Comparison of ENCODE assay signal across 14 cellular contexts in genomic region chr10:119932631-119933030, GRCh38. TPM values are rescaled to one million over a fixed set of nuclear protein-coding genes. Genes with fewer than 3 reads are reported as not detected.
DNase-seq lines count a peak whose midpoint lies in the region; ATAC-seq and TF ChIP-seq lines count a peak whose summit lies in the region.
"Had no signal": no experiment of that assay in that cellular context is flagged by ENCODE, and none has a peak within 500 bp of the region (broad histone marks: within the 10 kb centered on the region; RNA-seq: fewer than 3 reads in every experiment).

No MANE protein-coding gene starts in this region.

- WGBS in endodermal cell (ENCODE audit: insufficient coverage in 1 of 2, insufficient read length in 1 of 2), 2 experiments = 36 to 58% methylated on average over 3 to 4 of the region's 4 CpGs

- H3K36me3 Mint-ChIP-seq in activated T-cell treated with anti-CD3 and anti-CD28 coated beads, Interleukin-2, amount 50 U/mL, for 72 hours (ENCODE audit: insufficient read depth in 2 of 2) = peaks cover 1 to 19% of the 10 kb centered on the region in 2 donors
- peaks cover 39% of the 10 kb centered on the region for H3K36me3 Mint-ChIP-seq in activated T-cell treated with anti-CD3 and anti-CD28 coated beads, Interleukin-2, amount 50 U/mL, for 4 hours (ENCODE audit: insufficient read depth)
- H3K36me3 Mint-ChIP-seq in endodermal cell (ENCODE audit: low read depth) = peaks cover 70% of the 10 kb centered on the region

- H3F3A ChIP-seq in PC-3 (ENCODE audit: low read length, unreplicated experiment) = no peaks in the 10 kb centered on the region

- H3K27ac Mint-ChIP-seq in activated T-cell treated with anti-CD3 and anti-CD28 coated beads, Interleukin-2, amount 50 U/mL, for 72 hours = peak overlapping the region; percentile 61
- peak overlapping the region; percentile 74 for H3K27ac Mint-ChIP-seq in endodermal cell

- H2AFZ ChIP-seq in PC-3 (ENCODE audit: low read length) (no peak overlapping the region), Karpas-422 (ENCODE audit: low read length) (no peak overlapping the region)

- no peak overlapping the region for H3K4me3 Mint-ChIP-seq in activated T-cell treated with anti-CD3 and anti-CD28 coated beads, Interleukin-2, amount 50 U/mL, for 72 hours
- no peak overlapping the region for H3K4me3 Mint-ChIP-seq in activated T-cell treated with anti-CD3 and anti-CD28 coated beads, Interleukin-2, amount 50 U/mL, for 4 hours
- H3K4me3 Mint-ChIP-seq in endodermal cell = peak overlapping the region; percentile 4

- H4K20me1 ChIP-seq in PC-3 (ENCODE audit: low read length) (no peaks in the 10 kb centered on the region), Karpas-422 (ENCODE audit: insufficient read depth, low read depth, low read length) (no peaks in the 10 kb centered on the region)
- H4K20me1 ChIP-seq: BLaER1 had no signal

- no peaks in the 10 kb centered on the region for H3K9me3 Mint-ChIP-seq in activated T-cell treated with anti-CD3 and anti-CD28 coated beads, Interleukin-2, amount 50 U/mL, for 72 hours
- no peaks in the 10 kb centered on the region for H3K9me3 Mint-ChIP-seq in activated T-cell treated with anti-CD3 and anti-CD28 coated beads, Interleukin-2, amount 50 U/mL, for 4 hours
- H3K9me3 Mint-ChIP-seq in endodermal cell = no peaks in the 10 kb centered on the region

- intact Hi-C loops in PC-3 (cut with micrococcal nuclease) = no loop called here

- H3K9me3 ChIP-seq in PC-3 (ENCODE audit: low read length) (no peaks in the 10 kb centered on the region), endodermal cell (ENCODE audit: control insufficient read depth, low read length) (no peaks in the 10 kb centered on the region), Karpas-422 (ENCODE audit: low read length) (no peaks in the 10 kb centered on the region)
- H3K9me3 ChIP-seq: BLaER1, SJSA1 had no signal

- CTCF ChIA-PET in PC-3 (lab: Charles Lee) = no interaction called here

- H3K36me3 ChIP-seq in PC-3 (ENCODE audit: low read depth, low read length) (peaks cover 38% of the 10 kb centered on the region), endodermal cell (ENCODE audit: control insufficient read depth, insufficient read depth, low read length) (peaks cover 67% of the 10 kb centered on the region), Karpas-422 (ENCODE audit: insufficient read depth, low read length) (peaks cover 55% of the 10 kb centered on the region; the same call in 1 of the 2 replicates)

- TF ChIP-seq CTCF in PC-3 (conservative IDR thresholded peaks at IDR 0.05; ENCODE audit: low read depth, low read length) (no peak), endodermal cell (conservative IDR thresholded peaks at IDR 0.05) (no peak), foreskin fibroblast (IDR thresholded peaks at IDR 0.05; ENCODE audit: low read depth, low read length) (no peak)

- no TSS peak for BruUV-seq in PC-3 (replicated peaks; lab: Mats Ljungman, UMichigan)

- no peaks in the 10 kb centered on the region for H3K27me3 ChIP-seq in PC-3 (ENCODE audit: low read length)
- no peaks in the 10 kb centered on the region for H3K27me3 ChIP-seq in endodermal cell (ENCODE audit: control insufficient read depth, insufficient read depth, low read length, poor library complexity, severe bottlenecking)
- H3K27me3 ChIP-seq in Karpas-422 (ENCODE audit: low read length) = no peaks in the 10 kb centered on the region
- H3K27me3 ChIP-seq: BLaER1, SJSA1 had no signal

- H3K27ac ChIP-seq in PC-3 (ENCODE audit: low read length) (peak overlapping the region; percentile 35), endodermal cell (ENCODE audit: low read depth, low read length) (no peak overlapping the region), Karpas-422 (ENCODE audit: low read length) (no peak overlapping the region)
- H3K27ac ChIP-seq: BLaER1, SJSA1 had no signal

- H3K4me3 ChIP-seq in PC-3 (ENCODE audit: low read length) = no peak overlapping the region
- peak overlapping the region; percentile 20 for H3K4me3 ChIP-seq in endodermal cell (ENCODE audit: low read length)
- H3K4me3 ChIP-seq in Karpas-422 (ENCODE audit: low read length) = no peak overlapping the region
- no peak overlapping the region for H3K4me3 ChIP-seq in foreskin fibroblast (ENCODE audit: low read depth in 1 of 2, low read length in 2 of 2)
- H3K4me3 ChIP-seq: BLaER1, SJSA1 had no signal

- no peak for ATAC-seq in activated T-cell treated with anti-CD3 and anti-CD28 coated beads, Interleukin-2, amount 50 U/mL, for 72 hours (replicated peaks in 1 of 2)
- no peak for ATAC-seq in activated T-cell treated with anti-CD3 and anti-CD28 coated beads, Interleukin-2, amount 50 U/mL, for 4 hours
- ATAC-seq in PC-3 (no peak), HG02973 (IDR thresholded peaks at IDR 0.05; ENCODE audit: unreplicated experiment) (no peak)

- H3K4me1 Mint-ChIP-seq in activated T-cell treated with anti-CD3 and anti-CD28 coated beads, Interleukin-2, amount 50 U/mL, for 72 hours (ENCODE audit: low read depth) = no peaks in the 10 kb centered on the region
- peaks cover 12% of the 10 kb centered on the region for H3K4me1 Mint-ChIP-seq in activated T-cell treated with anti-CD3 and anti-CD28 coated beads, Interleukin-2, amount 50 U/mL, for 4 hours (ENCODE audit: low read depth)
- peaks cover 28% of the 10 kb centered on the region for H3K4me1 Mint-ChIP-seq in endodermal cell

- no peak for DNase-seq in activated T-cell treated with anti-CD3 and anti-CD28 coated beads, Interleukin-2, amount 50 U/mL, for 72 hours
- no peak for DNase-seq in activated T-cell treated with anti-CD3 and anti-CD28 coated beads, Interleukin-2, amount 50 U/mL, for 4 hours
- DNase-seq in PC-3 (no peak), endodermal cell (peak; percentile 72), Karpas-422 (no peak), foreskin fibroblast (no peak)
- DNase-seq: DMS79, GOT3, KG1, NCI-H187, NCI-H2107 had no signal

- no peak overlapping the region for H3K9ac ChIP-seq in PC-3 (ENCODE audit: low read length)
- no peak overlapping the region for H3K9ac ChIP-seq in endodermal cell (ENCODE audit: extremely low read depth, low read length, poor library complexity, severe bottlenecking)
- H3K9ac ChIP-seq in Karpas-422 (ENCODE audit: low read length) = no peak overlapping the region
- H3K9ac ChIP-seq: BLaER1 had no signal

- H3K4me1 ChIP-seq in PC-3 (ENCODE audit: insufficient read depth, low read length) (peaks cover 4% of the 10 kb centered on the region; the same call in 1 of the 2 replicates), endodermal cell (ENCODE audit: control insufficient read depth, insufficient read depth, low read length) (peaks cover 9% of the 10 kb centered on the region), Karpas-422 (ENCODE audit: low read length) (peaks cover under 1% of the 10 kb centered on the region; the same call in 1 of the 2 replicates)

- H3K4me2 ChIP-seq in PC-3 (ENCODE audit: low read length) (no peak overlapping the region), Karpas-422 (ENCODE audit: low read depth, low read length, poor library complexity, severe bottlenecking) (no peak overlapping the region)
- H3K4me2 ChIP-seq: BLaER1 had no signal

- no peaks in the 10 kb centered on the region for H3K79me2 ChIP-seq in PC-3 (ENCODE audit: low read length)
- H3K79me2 ChIP-seq in Karpas-422 (ENCODE audit: low read length) = 0 out of 2 replicates have a peak, but pooled peaks cover 4% of the 10 kb centered on the region

- no peaks in the 10 kb centered on the region for H3K27me3 Mint-ChIP-seq in activated T-cell treated with anti-CD3 and anti-CD28 coated beads, Interleukin-2, amount 50 U/mL, for 72 hours (ENCODE audit: low read depth)
- no peaks in the 10 kb centered on the region for H3K27me3 Mint-ChIP-seq in activated T-cell treated with anti-CD3 and anti-CD28 coated beads, Interleukin-2, amount 50 U/mL, for 4 hours (ENCODE audit: low read depth)
- H3K27me3 Mint-ChIP-seq in endodermal cell (ENCODE audit: insufficient read depth) = no peaks in the 10 kb centered on the region

- H3K9me2 ChIP-seq in PC-3 (replicated peaks; ENCODE audit: low read length) (no peaks in the 10 kb centered on the region), Karpas-422 (replicated peaks; ENCODE audit: insufficient read depth, low read length) (no peaks in the 10 kb centered on the region)

- POLR2A ChIA-PET in PC-3 (lab: Charles Lee; ENCODE audit: unreplicated experiment) = interaction anchor here (0.6 kb wide), 1 partner anchor 74 kb away, joined by 4 read pairs; no protein-coding TSS in a partner anchor

RNA-seq across cellular contexts. Expression of gene SEC23IP, which starts 40.1 kb away (rescaled TPM):
- 10 to 100 TPM; 47.8 to 57.9 TPM for total RNA-seq in activated T-cell treated with anti-CD3 and anti-CD28 coated beads, Interleukin-2, amount 50 U/mL, for 72 hours
- total RNA-seq in activated T-cell treated with anti-CD3 and anti-CD28 coated beads, Interleukin-2, amount 50 U/mL, for 4 hours = 10 to 100 TPM; 75.4 to 80.3 (median 80.2) TPM
- total RNA-seq in PC-3 (2014; rRNA removed) (39.3 and 42.7 TPM in 2 replicates), endodermal cell (10 to 100 TPM; 70.5 to 93.6 TPM)
- 38.1 TPM for polyA plus RNA-seq in endodermal cell (2013, experiment 1 of 2)
- polyA plus RNA-seq in endodermal cell (2013, experiment 2 of 2) = 37.3 TPM
- 32.0 and 33.2 TPM in 2 replicates for total RNA-seq in Karpas-422 (2014; rRNA removed; shearing (Covaris generic); ENCODE audit: low replicate concordance)

RNA-seq across cellular contexts. Expression of gene MCMBP, which starts 60.0 kb away (rescaled TPM):
- total RNA-seq in activated T-cell treated with anti-CD3 and anti-CD28 coated beads, Interleukin-2, amount 50 U/mL, for 72 hours = 10 to 100 TPM; 90.8 to 99.2 TPM
- total RNA-seq in activated T-cell treated with anti-CD3 and anti-CD28 coated beads, Interleukin-2, amount 50 U/mL, for 4 hours = 100 to 1,000 TPM; 135 to 158 (median 142) TPM
- 34.7 and 36.1 TPM in 2 replicates for total RNA-seq in PC-3 (2014; rRNA removed)
- total RNA-seq in endodermal cell = 10 to 100 TPM; 96.6 to 98.9 TPM
- polyA plus RNA-seq in endodermal cell (2013, experiment 1 of 2) = 73.9 TPM
- 69.9 TPM for polyA plus RNA-seq in endodermal cell (2013, experiment 2 of 2)
- 25.8 and 38.2 TPM in 2 replicates for total RNA-seq in Karpas-422 (2014; rRNA removed; shearing (Covaris generic); ENCODE audit: low replicate concordance)
